In genomic region chr17:2510559-2510958, GRCh38 we compare ENCODE assay signal across 10 cellular contexts. TPM values are rescaled to one million over a fixed set of nuclear protein-coding genes. Genes with fewer than 3 reads are reported as not detected.
A peak's percentile ranks its signal among the peaks of the same experiment; 100 is the strongest.
DNase-seq lines count a peak whose midpoint lies in the region; ATAC-seq, FAIRE-seq and TF ChIP-seq lines count a peak whose summit lies in the region.
"Had no signal": no experiment of that assay in that cellular context is flagged by ENCODE, and none has a peak within 500 bp of the region (broad histone marks: within the 10 kb centered on the region; RNA-seq: fewer than 3 reads in every experiment).

No MANE protein-coding gene starts in this region.

- H3K36me3 ChIP-seq in GM23338 (ENCODE audit: insufficient read depth): no peaks in the 10 kb centered on the region
- peaks cover 2% of the 10 kb centered on the region; the same call in 1 of the 2 replicates for H3K36me3 ChIP-seq in SJSA1

- peaks cover 47% of the 10 kb centered on the region for H3K79me2 ChIP-seq in GM23338 (replicated peaks; ENCODE audit: insufficient read depth)

- H3F3A ChIP-seq in GM23338 (replicated peaks; ENCODE audit: low read depth): peaks cover 5% of the 10 kb centered on the region; the same call in 1 of the 2 replicates

- H3K36me3 Mint-ChIP-seq in GM23338 (ENCODE audit: low read depth): peaks cover 28% of the 10 kb centered on the region

- H3K27ac ChIP-seq in GM23338 (ENCODE audit: low read depth): peak overlapping the region; percentile 92; the same call in 1 of the 2 replicates
- H3K27ac ChIP-seq in SJSA1: peak overlapping the region; percentile 77; the same call in 1 of the 2 replicates
- peak overlapping the region; percentile 87 for H3K27ac ChIP-seq in foreskin keratinocyte
- H3K27ac ChIP-seq in skin epidermis: peak overlapping the region in 19 of 21 experiments; percentile 82 to 96 (median 92)

- peaks cover 21% of the 10 kb centered on the region for H3K9me3 Mint-ChIP-seq in GM23338
- H3K9me3 Mint-ChIP-seq: natural killer cell treated with Interleukin-12 subunit alpha and Interleukin-12 subunit beta and Interleukin-15 and Interleukin-18, amount 100 ng/mL, for 72 hours had no signal

- H3K4me1 ChIP-seq in GM23338 (ENCODE audit: insufficient read depth) (peaks cover 7% of the 10 kb centered on the region; the same call in 1 of the 2 replicates), SJSA1 (replicated peaks) (peaks cover 9% of the 10 kb centered on the region), foreskin keratinocyte (no peaks in the 10 kb centered on the region)

- H3K4me3 Mint-ChIP-seq in GM23338: no peak overlapping the region
- H3K4me3 Mint-ChIP-seq: activated naive CD8-positive, alpha-beta T cell; natural killer cell treated with Interleukin-12 subunit alpha and Interleukin-12 subunit beta and Interleukin-15 and Interleukin-18, amount 100 ng/mL, for 72 hours had no signal

- peaks cover 5% of the 10 kb centered on the region for H3K27me3 Mint-ChIP-seq in GM23338 (ENCODE audit: insufficient read depth, low read depth, poor library complexity)
- H3K27me3 Mint-ChIP-seq: activated naive CD8-positive, alpha-beta T cell; natural killer cell treated with Interleukin-12 subunit alpha and Interleukin-12 subunit beta and Interleukin-15 and Interleukin-18, amount 100 ng/mL, for 72 hours had no signal

- no peak overlapping the region for H2AFZ ChIP-seq in GM23338

- peak overlapping the region; percentile 93 for H3K4me2 ChIP-seq in GM23338

- ATAC-seq in GM23338: no peak
- ATAC-seq in foreskin keratinocyte: no peak
- no peak for ATAC-seq in HG02610 (IDR thresholded peaks at IDR 0.05; ENCODE audit: unreplicated experiment)

- H3K27ac Mint-ChIP-seq in GM23338: no peak overlapping the region
- H3K27ac Mint-ChIP-seq: activated naive CD8-positive, alpha-beta T cell; natural killer cell treated with Interleukin-12 subunit alpha and Interleukin-12 subunit beta and Interleukin-15 and Interleukin-18, amount 100 ng/mL, for 72 hours had no signal

- no peaks in the 10 kb centered on the region for H3K9me3 ChIP-seq in SJSA1 (replicated peaks)

- H3K4me3 ChIP-seq in GM23338: peak overlapping the region; percentile 73
- H3K4me3 ChIP-seq in SJSA1: peak overlapping the region; percentile 56
- peak overlapping the region; percentile 51 to 74 (median 59) for H3K4me3 ChIP-seq in skin epidermis

- peaks cover 6% of the 10 kb centered on the region; the same call in 2 of the 3 replicates for H3K4me1 Mint-ChIP-seq in GM23338

- H3K27me3 ChIP-seq in GM23338 (ENCODE audit: insufficient read depth): no peaks in the 10 kb centered on the region
- H3K27me3 ChIP-seq in SJSA1 (replicated peaks): no peaks in the 10 kb centered on the region
- H3K27me3 ChIP-seq in foreskin keratinocyte: no peaks in the 10 kb centered on the region

- no peak for FAIRE-seq in GM19239 (lab: Jason Lieb, UNC)

- TF ChIP-seq CTCF in GM23338 (conservative IDR thresholded peaks at IDR 0.05; ENCODE audit: low read depth in 2 of 2) (no peak), foreskin keratinocyte (conservative IDR thresholded peaks at IDR 0.05) (no peak)

- H4K20me1 ChIP-seq in GM23338 (replicated peaks; ENCODE audit: insufficient read depth): 0 out of 2 replicates have a peak, but pooled peaks cover 9% of the 10 kb centered on the region

- DNase-seq in GM23338 (ENCODE audit: low spot score) (no peak), SJSA1 (ENCODE audit: low read depth in 1 of 2, low spot score in 2 of 2) (no peak), foreskin keratinocyte (no peak), GM19239 (ENCODE audit: insufficient read length, low spot score) (no peak), GM19238 (ENCODE audit: insufficient read length, low spot score) (no peak), LoVo (ENCODE audit: low spot score) (no peak)

- no peaks in the 10 kb centered on the region for H3K9me2 ChIP-seq in GM23338 (ENCODE audit: insufficient read depth)

TF ChIP-seq in GM23338, 12 proteins besides CTCF, POLR2A, EP300 and RAD21 (continues in another document):
- no peak for TF ChIP-seq ZNF331 (CRISPR knock-in tag; IDR thresholded peaks at IDR 0.05; ENCODE audit: low read depth)
- no peak for TF ChIP-seq JUNB (IDR thresholded peaks at IDR 0.05; ENCODE audit: unreplicated experiment)
- TF ChIP-seq REST (IDR thresholded peaks at IDR 0.05; ENCODE audit: unreplicated experiment): no peak

RNA-seq across cellular contexts. Expression of gene METTL16, which starts 1.1 kb away (rescaled TPM):
- total RNA-seq in GM23338 (2014; rRNA removed; shearing (Covaris generic)): 78.1 and 80.8 TPM in 2 replicates
- polyA plus RNA-seq in GM23338 (2016; fragmentation: Nextera tagmentation; extraction: Ambion mirVana) (39.5 and 40.1 TPM in 2 replicates), foreskin keratinocyte (16.3 and 18.5 TPM in 2 replicates)
- total RNA-seq in SJSA1 (2014; rRNA removed; shearing (Covaris generic)): 11.5 and 17.3 TPM in 2 replicates
- total RNA-seq in foreskin keratinocyte: 19.7 and 20.6 TPM in 2 replicates
